17 cellular contexts compared by ENCODE assay signal in the genomic region with DNA sequence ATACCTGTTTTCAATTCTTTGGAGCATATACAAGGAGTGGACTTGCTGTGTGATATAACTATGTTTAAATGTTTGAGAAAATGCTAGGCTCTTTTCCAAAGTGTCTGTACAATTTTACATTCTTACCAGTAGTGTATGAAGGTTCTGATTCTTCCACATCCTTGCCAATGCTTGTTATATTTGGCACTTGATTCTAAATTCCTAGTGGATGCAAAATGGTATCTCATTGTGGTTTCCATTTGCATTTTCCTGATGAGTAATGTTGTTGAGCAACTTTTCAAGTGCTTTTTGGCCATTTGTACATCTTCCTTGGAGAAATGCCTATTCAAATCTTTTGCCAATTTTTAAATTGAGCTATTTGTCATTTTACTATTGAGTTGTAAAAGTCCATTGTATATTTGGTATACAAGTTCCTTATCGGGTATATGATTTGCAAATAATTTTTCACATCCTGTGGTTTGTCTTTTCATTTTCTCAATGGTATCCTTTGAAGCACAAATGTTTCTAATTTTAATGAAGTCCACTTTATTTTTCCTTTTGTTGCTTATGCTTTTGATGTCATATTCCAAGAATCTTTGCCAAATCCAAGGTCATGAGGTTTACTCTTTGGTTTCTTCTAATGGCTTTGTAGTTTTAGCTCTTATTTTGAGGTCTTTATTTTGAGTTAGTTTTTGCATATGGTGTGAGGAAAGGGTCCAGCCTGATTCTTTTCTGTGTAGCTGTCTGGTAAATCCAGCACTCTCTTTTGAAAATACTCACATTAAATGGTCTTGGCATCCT. TPM values are rescaled to one million over a fixed set of nuclear protein-coding genes. Genes with fewer than 3 reads are reported as not detected.
A peak's percentile ranks its signal among the peaks of the same experiment; 100 is the strongest.
DNase-seq lines count a peak whose midpoint lies in the region; ATAC-seq and TF ChIP-seq lines count a peak whose summit lies in the region.
"Had no signal": no experiment of that assay in that cellular context is flagged by ENCODE, and none has a peak within 500 bp of the region (broad histone marks: within the 10 kb centered on the region; RNA-seq: fewer than 3 reads in every experiment).

No MANE protein-coding gene starts in this region.

- peak overlapping the region in 1 of 2 experiments; percentile 55 for H3K4me3 ChIP-seq in mesenchymal stem cell (ENCODE audit: insufficient read depth in 1 of 2, low read depth in 1 of 2, low read length in 2 of 2)
- no peak overlapping the region for H3K4me3 ChIP-seq in mucosa of descending colon
- H3K4me3 ChIP-seq: gastroesophageal sphincter, SJSA1 had no signal

- no peak overlapping the region for H2BK15ac ChIP-seq in mesenchymal stem cell (ENCODE audit: low read depth, poor library complexity, severe bottlenecking)

- intact Hi-C loops in mucosa of descending colon (cut with DNase I, micrococcal nuclease), result no loop called here

- H2AFZ ChIP-seq in mesenchymal stem cell (ENCODE audit: low read depth, low read length), result no peak overlapping the region

- no peak overlapping the region for H3K4me2 ChIP-seq in mesenchymal stem cell (ENCODE audit: low read length, poor library complexity, severe bottlenecking)

- ATAC-seq in GM18907 (IDR thresholded peaks at IDR 0.05; ENCODE audit: unreplicated experiment), result no peak
- no peak for ATAC-seq in mucosa of descending colon
- ATAC-seq: activated CD4-positive, CD25-positive, alpha-beta regulatory T cell treated with anti-CD3 and anti-CD28 coated beads, Interleukin-2, amount 50 U/mL, for 24 hours; gastroesophageal sphincter; left colon had no signal

- in situ Hi-C loops in Caki2 (cut with HindIII; ENCODE audit: low pct_unique_long_range_greater_than_20kb, low sequenced_read_pairs), result no loop called here

- peak; percentile 73 for TF ChIP-seq CTCF in chondrocyte (IDR thresholded peaks at IDR 0.05)
- no peak for TF ChIP-seq CTCF in mucosa of descending colon (IDR thresholded peaks at IDR 0.05)

- H3K27ac Mint-ChIP-seq in chondrocyte (ENCODE audit: unreplicated experiment), result peak overlapping the region; percentile 84
- H3K27ac Mint-ChIP-seq in immature natural killer cell, result no peak overlapping the region
- H3K27ac Mint-ChIP-seq: nephron had no signal

- no peak overlapping the region for H3K27ac ChIP-seq in mesenchymal stem cell (ENCODE audit: low read length, poor library complexity, severe bottlenecking)
- H3K27ac ChIP-seq: gastroesophageal sphincter, SJSA1 had no signal

- no peak overlapping the region for H3K14ac ChIP-seq in mesenchymal stem cell (ENCODE audit: low read length in 2 of 2)

- H3K9me3 ChIP-seq in mesenchymal stem cell (ENCODE audit: control insufficient read depth, low read length) (no peaks in the 10 kb centered on the region), mucosa of descending colon (no peaks in the 10 kb centered on the region)
- H3K9me3 ChIP-seq: gastroesophageal sphincter, SJSA1 had no signal

- no peak overlapping the region for H4K8ac ChIP-seq in mesenchymal stem cell (ENCODE audit: low read length)

- H3K4me1 Mint-ChIP-seq in chondrocyte (ENCODE audit: low read depth) (peaks cover 48% of the 10 kb centered on the region), immature natural killer cell (no peaks in the 10 kb centered on the region)
- H3K4me1 Mint-ChIP-seq: nephron had no signal

- H3K79me1 ChIP-seq in mesenchymal stem cell (replicated peaks; ENCODE audit: low read length, poor library complexity, severe bottlenecking), result no peaks in the 10 kb centered on the region

- no peaks in the 10 kb centered on the region for H3K4me1 ChIP-seq in mesenchymal stem cell (ENCODE audit: control insufficient read depth, insufficient read depth, low read depth, low read length)
- H3K4me1 ChIP-seq in mucosa of descending colon (ENCODE audit: low read depth), result no peaks in the 10 kb centered on the region
- H3K4me1 ChIP-seq: gastroesophageal sphincter, SJSA1 had no signal

- no peak overlapping the region for H4K91ac ChIP-seq in mesenchymal stem cell (ENCODE audit: low read length)

- H2BK5ac ChIP-seq in mesenchymal stem cell (ENCODE audit: low read depth, low read length, poor library complexity, severe bottlenecking), result no peak overlapping the region

- peaks cover 0 to 4% of the 10 kb centered on the region in 2 experiments for H3K27me3 ChIP-seq in mesenchymal stem cell (ENCODE audit: control insufficient read depth in 1 of 2, insufficient read depth in 1 of 2, low read length in 2 of 2)
- H3K27me3 ChIP-seq: SJSA1 had no signal

- DNase-seq in Caki2 (ENCODE audit: low read depth), result peak; percentile 5
- peak; percentile 90 for DNase-seq in M059J (ENCODE audit: low read depth)
- no peak for DNase-seq in chondrocyte (ENCODE audit: low spot score)
- peak; percentile 56 for DNase-seq in mesenchymal stem cell
- DNase-seq in immature natural killer cell, result no peak
- DNase-seq in mucosa of descending colon, result no peak
- DNase-seq in stimulated activated CD4-positive, alpha-beta T cell treated with anti-CD3 and anti-CD28 coated beads, Interleukin-12 subunit alpha, Interleukin-12 subunit beta, amount 100 ng/mL, for 4 hours, result no peak
- DNase-seq: cerebellar nuclear complex, left colon, NCI-H1436, NCI-H748 treated with DMSO at 0.1 percent for 48 hours, small intestine had no signal

- peak overlapping the region; percentile 50 for H3K9ac ChIP-seq in mesenchymal stem cell (ENCODE audit: low read length)

- no peak overlapping the region for H3K18ac ChIP-seq in mesenchymal stem cell (ENCODE audit: low read depth in 1 of 2, low read length in 2 of 2)

- H2AK5ac ChIP-seq in mesenchymal stem cell (ENCODE audit: low read length, severe bottlenecking), result no peak overlapping the region

- H3K23ac ChIP-seq in mesenchymal stem cell (ENCODE audit: low read length in 2 of 2), result no peak overlapping the region

- H3K36me3 ChIP-seq in mesenchymal stem cell (ENCODE audit: control insufficient read depth in 1 of 2, insufficient read depth in 2 of 2, low read depth in 1 of 2, low read length in 2 of 2) (no peaks in the 10 kb centered on the region), mucosa of descending colon (ENCODE audit: low read depth) (no peaks in the 10 kb centered on the region)
- H3K36me3 ChIP-seq: gastroesophageal sphincter, SJSA1 had no signal

- H3K4me3 Mint-ChIP-seq in chondrocyte (ENCODE audit: unreplicated experiment) (no peak overlapping the region), immature natural killer cell (no peak overlapping the region)
- H3K4me3 Mint-ChIP-seq: nephron had no signal

- no peak overlapping the region for H3K4ac ChIP-seq in mesenchymal stem cell (ENCODE audit: low read depth in 1 of 2, low read length in 2 of 2)

- H3K9me3 Mint-ChIP-seq in chondrocyte (ENCODE audit: low read depth), result peaks cover 12% of the 10 kb centered on the region
- H3K9me3 Mint-ChIP-seq in immature natural killer cell, result peaks cover 0 to 4% (median 0%) of the 10 kb centered on the region in 6 donors
- H3K9me3 Mint-ChIP-seq: nephron had no signal

- no peak overlapping the region for H2BK12ac ChIP-seq in mesenchymal stem cell (ENCODE audit: low read length in 2 of 2)

- WGBS in mesenchymal stem cell, result no CpG with 5 or more reads among the region's 1 CpG

- H3K27me3 Mint-ChIP-seq in chondrocyte (ENCODE audit: low read depth), result no peaks in the 10 kb centered on the region
- H3K27me3 Mint-ChIP-seq in immature natural killer cell (ENCODE audit: low read depth in 3 of 3), result peaks cover 5 to 21% (median 10%) of the 10 kb centered on the region in 3 donors

- H3K36me3 Mint-ChIP-seq in chondrocyte (ENCODE audit: low read depth) (peaks cover 2% of the 10 kb centered on the region), immature natural killer cell (no peaks in the 10 kb centered on the region)

- H2BK120ac ChIP-seq in mesenchymal stem cell (ENCODE audit: low read depth, low read length), result no peak overlapping the region

RNA-seq across cellular contexts. Expression of a gene that starts 33.2 kb away (rescaled TPM):
- 4.9 and 6.8 TPM in 2 replicates for total RNA-seq in Caki2 (2014; rRNA removed; shearing (Covaris generic); ENCODE audit: low replicate concordance)
- 10.9 and 15.9 TPM in 2 replicates for total RNA-seq in M059J (2014; rRNA removed; shearing (Covaris generic))
- total RNA-seq in chondrocyte (14.0 to 19.0 TPM (median 14.2 TPM) in 3 replicates), mucosa of descending colon (10 to 100 TPM; 13.2 to 24.7 (median 14.0) TPM)
- polyA plus RNA-seq in mesenchymal stem cell (2013, experiment 1 of 2), result 14.3 TPM
- 14.1 TPM for polyA plus RNA-seq in mesenchymal stem cell (2013, experiment 2 of 2)
- polyA plus RNA-seq in immature natural killer cell, result 10 to 100 TPM; 15.2 to 28.3 (median 21.1) TPM

Comparison
In these comparisons a context has a peak if more than half of its experiments do, and no peak if none do; other contexts are left out.
1. DNase-seq: peak in Caki2 (single experiment), M059J (single experiment) and mesenchymal stem cell (single experiment); none in chondrocyte (single experiment), immature natural killer cell (0 of 3), mucosa of descending colon (0 of 3) and stimulated activated CD4-positive, alpha-beta T cell treated with anti-CD3 and anti-CD28 coated beads, Interleukin-12 subunit alpha, Interleukin-12 subunit beta, amount 100 ng/mL, for 4 hours (single experiment).